9 cellular contexts compared by ENCODE assay signal in the genomic region with DNA sequence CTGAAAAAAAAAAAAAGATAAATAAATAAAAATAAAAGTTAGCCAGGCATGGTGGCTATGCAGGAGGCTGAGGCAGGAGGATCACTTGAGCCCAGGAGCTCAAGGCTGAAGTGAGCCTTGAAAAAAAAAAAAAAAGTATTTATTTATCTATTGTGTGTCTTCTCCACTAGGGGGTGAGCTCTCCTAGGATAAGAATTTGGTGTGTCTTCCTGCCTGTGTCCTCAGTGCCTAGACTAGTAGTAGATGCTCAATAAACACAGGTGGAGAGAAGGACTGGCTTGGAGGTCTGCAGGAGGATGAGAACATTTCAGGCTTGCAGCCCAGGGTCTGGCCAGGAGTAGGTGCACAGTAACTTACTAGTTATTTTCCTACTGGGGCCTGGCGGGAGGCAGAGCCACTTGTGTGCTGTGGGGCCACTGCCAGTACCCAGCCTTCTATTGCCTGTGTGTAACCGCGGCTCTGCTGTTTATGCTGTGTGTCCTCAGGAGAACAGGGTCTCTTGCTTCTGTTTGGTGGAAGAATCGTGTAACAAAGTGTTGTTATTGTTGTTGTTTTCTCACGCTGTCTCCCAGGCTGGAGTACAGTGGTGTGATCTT. TPM values are rescaled to one million over a fixed set of nuclear protein-coding genes. Genes with fewer than 3 reads are reported as not detected.
DNase-seq lines count a peak whose midpoint lies in the region; ATAC-seq, FAIRE-seq and TF ChIP-seq lines count a peak whose summit lies in the region.
"Had no signal": no experiment of that assay in that cellular context is flagged by ENCODE, and none has a peak within 500 bp of the region (broad histone marks: within the 10 kb centered on the region; RNA-seq: fewer than 3 reads in every experiment).

No MANE protein-coding gene starts in this region.

- no peak overlapping the region for H2AFZ ChIP-seq in neural cell (ENCODE audit: low read depth, low read length)

- TF ChIP-seq CTCF in bronchial epithelial cell (IDR thresholded peaks at IDR 0.05; ENCODE audit: insufficient read depth, low read length, severe bottlenecking) (peak; percentile 41), neural cell (IDR thresholded peaks at IDR 0.05; ENCODE audit: poor library complexity, severe bottlenecking) (peak; percentile 49)

- no peaks in the 10 kb centered on the region for H3K9me3 ChIP-seq in neural cell (ENCODE audit: low read length)
- H3K9me3 ChIP-seq: HAP-1 had no signal

- ATAC-seq in HG03442 (IDR thresholded peaks at IDR 0.05; ENCODE audit: unreplicated experiment), result no peak

- no peak for TF ChIP-seq EP300 in neural cell (conservative IDR thresholded peaks at IDR 0.05; ENCODE audit: poor library complexity, severe bottlenecking)

- FAIRE-seq in bronchial epithelial cell (lab: Jason Lieb, UNC), result no peak

- H3K4me3 ChIP-seq in bronchial epithelial cell (ENCODE audit: low read depth, low read length) (no peak overlapping the region), neural cell (ENCODE audit: low read length) (no peak overlapping the region)
- H3K4me3 ChIP-seq: HAP-1 had no signal

- H3K27ac ChIP-seq in neural cell (ENCODE audit: low read length), result no peak overlapping the region

- no peaks in the 10 kb centered on the region for H3K9me2 ChIP-seq in neural cell (ENCODE audit: insufficient read depth, low read length)

- H3K9ac ChIP-seq in neural cell (ENCODE audit: low read length), result no peak overlapping the region

- DNase-seq in A172 (ENCODE audit: low spot score) (peak; percentile 21), GDM1 (lab: John Stamatoyannopoulos, UW) (peak; percentile 29), NCI-H460 (ENCODE audit: extremely low read depth, low read depth) (peak; percentile 48), bronchial epithelial cell (ENCODE audit: low read depth) (peak; percentile 42), midbrain (lab: John Stamatoyannopoulos, UW) (no peak), DMS79 treated with DMSO at 0.1 percent for 48 hours (lab: John Stamatoyannopoulos, UW) (no peak)

- H3F3A ChIP-seq in neural cell (ENCODE audit: insufficient read depth, low read length, poor library complexity, severe bottlenecking), result no peaks in the 10 kb centered on the region

- TF ChIP-seq RAD21 in neural cell (conservative IDR thresholded peaks at IDR 0.05), result no peak

- H3K4me2 ChIP-seq in neural cell (ENCODE audit: low read length), result no peak overlapping the region

- H3K27me3 ChIP-seq in bronchial epithelial cell (ENCODE audit: control insufficient read depth, insufficient read depth, low read length) (no peaks in the 10 kb centered on the region), neural cell (ENCODE audit: insufficient read depth, low read depth, low read length) (no peaks in the 10 kb centered on the region)

- no peaks in the 10 kb centered on the region for H3K36me3 ChIP-seq in bronchial epithelial cell (ENCODE audit: control insufficient read depth, insufficient read depth, low read length)
- H3K36me3 ChIP-seq in neural cell (ENCODE audit: insufficient read depth, low read length), result no peaks in the 10 kb centered on the region
- H3K36me3 ChIP-seq: HAP-1 had no signal

- no peaks in the 10 kb centered on the region for H4K20me1 ChIP-seq in neural cell (ENCODE audit: insufficient read depth)

- H3K79me2 ChIP-seq in neural cell (replicated peaks; ENCODE audit: insufficient read depth, low read length), result peaks cover 10% of the 10 kb centered on the region

TF ChIP-seq in neural cell, 6 proteins besides CTCF, POLR2A, EP300 and RAD21:
- peak; percentile 19 for TF ChIP-seq SMC3 (conservative IDR thresholded peaks at IDR 0.05; ENCODE audit: poor library complexity)
- TF ChIP-seq TAF1 (IDR thresholded peaks at IDR 0.05; ENCODE audit: low read depth), result no peak

RNA-seq across cellular contexts. Expression of gene LMTK3, which starts 5.4 kb away (rescaled TPM):
- not detected in 2 replicates for total RNA-seq in A172 (2014; rRNA removed; shearing (Covaris generic))
- 0.05 TPM in 1 of 2 replicates, not detected in the other for total RNA-seq in NCI-H460 (2014; rRNA removed; shearing (Covaris generic))
- polyA plus RNA-seq in NCI-H460 (2014; cell fraction: nucleus; rRNA removed), result not detected in 2 replicates
- total RNA-seq in bronchial epithelial cell, result 1.3 and 1.8 TPM in 2 replicates
- polyA plus RNA-seq in neural cell, result 8.1 and 17.1 TPM in 2 replicates
- 26.6 and 33.1 TPM in 2 replicates for polyA minus RNA-seq in neural cell

RNA-seq across cellular contexts. Expression of gene CYTH2, which starts 37.1 kb away (rescaled TPM):
- 28.7 and 38.5 TPM in 2 replicates for total RNA-seq in A172 (2014; rRNA removed; shearing (Covaris generic))
- total RNA-seq in NCI-H460 (2014; rRNA removed; shearing (Covaris generic)), result 22.2 and 26.3 TPM in 2 replicates
- polyA plus RNA-seq in NCI-H460 (2014; cell fraction: nucleus; rRNA removed), result 62.1 and 70.4 TPM in 2 replicates
- total RNA-seq in bronchial epithelial cell, result 24.2 and 36.6 TPM in 2 replicates
- 314 and 397 TPM in 2 replicates for polyA plus RNA-seq in neural cell
- polyA minus RNA-seq in neural cell, result 162 and 163 TPM in 2 replicates

RNA-seq across cellular contexts. Expression of gene SULT2B1, which starts 45.7 kb away (rescaled TPM):
- 0.38 TPM in 1 of 2 replicates, not detected in the other for total RNA-seq in A172 (2014; rRNA removed; shearing (Covaris generic))
- 0.12 TPM in 1 of 2 replicates, not detected in the other for total RNA-seq in NCI-H460 (2014; rRNA removed; shearing (Covaris generic))
- not detected in 2 replicates for polyA plus RNA-seq in NCI-H460 (2014; cell fraction: nucleus; rRNA removed)
- 3.4 and 17.2 TPM in 2 replicates for total RNA-seq in bronchial epithelial cell
- not detected in 2 replicates for polyA plus RNA-seq in neural cell
- polyA minus RNA-seq in neural cell, result not detected in 2 replicates

RNA-seq across cellular contexts. Expression of gene KCNJ14, which starts 50.9 kb away (rescaled TPM):
- total RNA-seq in A172 (2014; rRNA removed; shearing (Covaris generic)), result 0.36 and 0.55 TPM in 2 replicates
- 1.8 and 2.0 TPM in 2 replicates for total RNA-seq in NCI-H460 (2014; rRNA removed; shearing (Covaris generic))
- polyA plus RNA-seq in NCI-H460 (2014; cell fraction: nucleus; rRNA removed), result 2.3 and 2.9 TPM in 2 replicates
- total RNA-seq in bronchial epithelial cell, result 1.0 and 1.1 TPM in 2 replicates
- 1.1 and 1.6 TPM in 2 replicates for polyA plus RNA-seq in neural cell
- polyA minus RNA-seq in neural cell, result 1.2 TPM in 2 replicates

Comparison
In these comparisons a context has a peak if more than half of its experiments do, and no peak if none do; other contexts are left out.
1. DNase-seq: peak in A172 (single experiment), GDM1 (single experiment), NCI-H460 (single experiment) and bronchial epithelial cell (single experiment); none in midbrain (single experiment) and DMS79 treated with DMSO at 0.1 percent for 48 hours (single experiment).